In the genomic region with DNA sequence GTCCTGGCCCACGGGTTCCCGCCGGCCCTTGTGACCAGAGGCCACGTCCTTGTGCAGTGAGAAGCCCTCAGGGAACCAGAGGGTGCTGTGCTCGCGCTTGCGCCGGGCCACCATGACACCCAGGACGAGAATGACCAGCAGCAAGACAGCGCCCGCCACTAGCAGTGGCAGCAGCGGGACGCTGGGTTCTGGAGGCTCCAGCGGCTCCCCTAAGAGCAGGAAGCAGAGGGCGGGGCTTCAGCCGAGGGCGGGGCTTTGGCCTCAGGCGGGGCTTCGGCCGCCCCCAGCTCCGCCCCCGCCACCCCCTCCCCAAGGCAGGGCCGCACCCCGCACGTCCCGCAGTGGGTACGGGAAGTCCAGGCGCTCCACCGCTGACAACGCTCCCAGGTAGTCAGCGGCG, we compare ENCODE assay signal across 2 cellular contexts.
TF ChIP-seq lines count a peak whose summit lies in the region.

No MANE protein-coding gene starts in this region.

TF ChIP-seq in H1, 55 proteins besides CTCF, POLR2A, EP300 and RAD21 (continued from another document):
- TF ChIP-seq, protein P1, sequence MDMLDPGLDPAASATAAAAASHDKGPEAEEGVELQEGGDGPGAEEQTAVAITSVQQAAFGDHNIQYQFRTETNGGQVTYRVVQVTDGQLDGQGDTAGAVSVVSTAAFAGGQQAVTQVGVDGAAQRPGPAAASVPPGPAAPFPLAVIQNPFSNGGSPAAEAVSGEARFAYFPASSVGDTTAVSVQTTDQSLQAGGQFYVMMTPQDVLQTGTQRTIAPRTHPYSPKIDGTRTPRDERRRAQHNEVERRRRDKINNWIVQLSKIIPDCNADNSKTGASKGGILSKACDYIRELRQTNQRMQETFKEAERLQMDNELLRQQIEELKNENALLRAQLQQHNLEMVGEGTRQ (IDR thresholded peaks at IDR 0.05; ENCODE audit: low read length), result no peak
- TF ChIP-seq SUZ12 (IDR thresholded peaks at IDR 0.05; ENCODE audit: low read length) (no peak), TAF1 (IDR thresholded peaks at IDR 0.05; ENCODE audit: low read depth, low read length) (no peak), SIX5 (IDR thresholded peaks at IDR 0.05; ENCODE audit: low read depth, low read length) (no peak), YY1 (IDR thresholded peaks at IDR 0.05; ENCODE audit: low read depth, low read length) (no peak), MAFK (IDR thresholded peaks at IDR 0.05; ENCODE audit: low read depth, low read length) (no peak), SAP30 (IDR thresholded peaks at IDR 0.05; ENCODE audit: insufficient read depth, insufficient replicate concordance, low read length) (no peak), RBBP5 (IDR thresholded peaks at IDR 0.05; ENCODE audit: borderline replicate concordance, low read depth, low read length) (no peak), GABPA (IDR thresholded peaks at IDR 0.05; ENCODE audit: borderline replicate concordance, insufficient read depth, low read length) (no peak), KDM1A (IDR thresholded peaks at IDR 0.05; ENCODE audit: borderline replicate concordance, low read length) (no peak), SIRT6 (IDR thresholded peaks at IDR 0.05; ENCODE audit: low read length) (no peak), SRF (IDR thresholded peaks at IDR 0.05; ENCODE audit: low read depth, low read length) (no peak), TCF12 (IDR thresholded peaks at IDR 0.05; ENCODE audit: low read depth, low read length) (no peak), BRCA1 (IDR thresholded peaks at IDR 0.05; ENCODE audit: low read depth, low read length) (no peak), PHF8 (conservative IDR thresholded peaks at IDR 0.05; ENCODE audit: low read depth, low read length) (no peak)
- TF ChIP-seq, protein P2, sequence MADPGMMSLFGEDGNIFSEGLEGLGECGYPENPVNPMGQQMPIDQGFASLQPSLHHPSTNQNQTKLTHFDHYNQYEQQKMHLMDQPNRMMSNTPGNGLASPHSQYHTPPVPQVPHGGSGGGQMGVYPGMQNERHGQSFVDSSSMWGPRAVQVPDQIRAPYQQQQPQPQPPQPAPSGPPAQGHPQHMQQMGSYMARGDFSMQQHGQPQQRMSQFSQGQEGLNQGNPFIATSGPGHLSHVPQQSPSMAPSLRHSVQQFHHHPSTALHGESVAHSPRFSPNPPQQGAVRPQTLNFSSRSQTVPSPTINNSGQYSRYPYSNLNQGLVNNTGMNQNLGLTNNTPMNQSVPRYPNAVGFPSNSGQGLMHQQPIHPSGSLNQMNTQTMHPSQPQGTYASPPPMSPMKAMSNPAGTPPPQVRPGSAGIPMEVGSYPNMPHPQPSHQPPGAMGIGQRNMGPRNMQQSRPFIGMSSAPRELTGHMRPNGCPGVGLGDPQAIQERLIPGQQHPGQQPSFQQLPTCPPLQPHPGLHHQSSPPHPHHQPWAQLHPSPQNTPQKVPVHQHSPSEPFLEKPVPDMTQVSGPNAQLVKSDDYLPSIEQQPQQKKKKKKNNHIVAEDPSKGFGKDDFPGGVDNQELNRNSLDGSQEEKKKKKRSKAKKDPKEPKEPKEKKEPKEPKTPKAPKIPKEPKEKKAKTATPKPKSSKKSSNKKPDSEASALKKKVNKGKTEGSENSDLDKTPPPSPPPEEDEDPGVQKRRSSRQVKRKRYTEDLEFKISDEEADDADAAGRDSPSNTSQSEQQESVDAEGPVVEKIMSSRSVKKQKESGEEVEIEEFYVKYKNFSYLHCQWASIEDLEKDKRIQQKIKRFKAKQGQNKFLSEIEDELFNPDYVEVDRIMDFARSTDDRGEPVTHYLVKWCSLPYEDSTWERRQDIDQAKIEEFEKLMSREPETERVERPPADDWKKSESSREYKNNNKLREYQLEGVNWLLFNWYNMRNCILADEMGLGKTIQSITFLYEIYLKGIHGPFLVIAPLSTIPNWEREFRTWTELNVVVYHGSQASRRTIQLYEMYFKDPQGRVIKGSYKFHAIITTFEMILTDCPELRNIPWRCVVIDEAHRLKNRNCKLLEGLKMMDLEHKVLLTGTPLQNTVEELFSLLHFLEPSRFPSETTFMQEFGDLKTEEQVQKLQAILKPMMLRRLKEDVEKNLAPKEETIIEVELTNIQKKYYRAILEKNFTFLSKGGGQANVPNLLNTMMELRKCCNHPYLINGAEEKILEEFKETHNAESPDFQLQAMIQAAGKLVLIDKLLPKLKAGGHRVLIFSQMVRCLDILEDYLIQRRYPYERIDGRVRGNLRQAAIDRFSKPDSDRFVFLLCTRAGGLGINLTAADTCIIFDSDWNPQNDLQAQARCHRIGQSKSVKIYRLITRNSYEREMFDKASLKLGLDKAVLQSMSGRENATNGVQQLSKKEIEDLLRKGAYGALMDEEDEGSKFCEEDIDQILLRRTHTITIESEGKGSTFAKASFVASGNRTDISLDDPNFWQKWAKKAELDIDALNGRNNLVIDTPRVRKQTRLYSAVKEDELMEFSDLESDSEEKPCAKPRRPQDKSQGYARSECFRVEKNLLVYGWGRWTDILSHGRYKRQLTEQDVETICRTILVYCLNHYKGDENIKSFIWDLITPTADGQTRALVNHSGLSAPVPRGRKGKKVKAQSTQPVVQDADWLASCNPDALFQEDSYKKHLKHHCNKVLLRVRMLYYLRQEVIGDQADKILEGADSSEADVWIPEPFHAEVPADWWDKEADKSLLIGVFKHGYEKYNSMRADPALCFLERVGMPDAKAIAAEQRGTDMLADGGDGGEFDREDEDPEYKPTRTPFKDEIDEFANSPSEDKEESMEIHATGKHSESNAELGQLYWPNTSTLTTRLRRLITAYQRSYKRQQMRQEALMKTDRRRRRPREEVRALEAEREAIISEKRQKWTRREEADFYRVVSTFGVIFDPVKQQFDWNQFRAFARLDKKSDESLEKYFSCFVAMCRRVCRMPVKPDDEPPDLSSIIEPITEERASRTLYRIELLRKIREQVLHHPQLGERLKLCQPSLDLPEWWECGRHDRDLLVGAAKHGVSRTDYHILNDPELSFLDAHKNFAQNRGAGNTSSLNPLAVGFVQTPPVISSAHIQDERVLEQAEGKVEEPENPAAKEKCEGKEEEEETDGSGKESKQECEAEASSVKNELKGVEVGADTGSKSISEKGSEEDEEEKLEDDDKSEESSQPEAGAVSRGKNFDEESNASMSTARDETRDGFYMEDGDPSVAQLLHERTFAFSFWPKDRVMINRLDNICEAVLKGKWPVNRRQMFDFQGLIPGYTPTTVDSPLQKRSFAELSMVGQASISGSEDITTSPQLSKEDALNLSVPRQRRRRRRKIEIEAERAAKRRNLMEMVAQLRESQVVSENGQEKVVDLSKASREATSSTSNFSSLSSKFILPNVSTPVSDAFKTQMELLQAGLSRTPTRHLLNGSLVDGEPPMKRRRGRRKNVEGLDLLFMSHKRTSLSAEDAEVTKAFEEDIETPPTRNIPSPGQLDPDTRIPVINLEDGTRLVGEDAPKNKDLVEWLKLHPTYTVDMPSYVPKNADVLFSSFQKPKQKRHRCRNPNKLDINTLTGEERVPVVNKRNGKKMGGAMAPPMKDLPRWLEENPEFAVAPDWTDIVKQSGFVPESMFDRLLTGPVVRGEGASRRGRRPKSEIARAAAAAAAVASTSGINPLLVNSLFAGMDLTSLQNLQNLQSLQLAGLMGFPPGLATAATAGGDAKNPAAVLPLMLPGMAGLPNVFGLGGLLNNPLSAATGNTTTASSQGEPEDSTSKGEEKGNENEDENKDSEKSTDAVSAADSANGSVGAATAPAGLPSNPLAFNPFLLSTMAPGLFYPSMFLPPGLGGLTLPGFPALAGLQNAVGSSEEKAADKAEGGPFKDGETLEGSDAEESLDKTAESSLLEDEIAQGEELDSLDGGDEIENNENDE (IDR thresholded peaks at IDR 0.05; ENCODE audit: insufficient replicate concordance, low read length), result no peak

TF ChIP-seq in HEK293T, 16 proteins besides CTCF, POLR2A, EP300 and RAD21:
- TF ChIP-seq, protein P3, sequence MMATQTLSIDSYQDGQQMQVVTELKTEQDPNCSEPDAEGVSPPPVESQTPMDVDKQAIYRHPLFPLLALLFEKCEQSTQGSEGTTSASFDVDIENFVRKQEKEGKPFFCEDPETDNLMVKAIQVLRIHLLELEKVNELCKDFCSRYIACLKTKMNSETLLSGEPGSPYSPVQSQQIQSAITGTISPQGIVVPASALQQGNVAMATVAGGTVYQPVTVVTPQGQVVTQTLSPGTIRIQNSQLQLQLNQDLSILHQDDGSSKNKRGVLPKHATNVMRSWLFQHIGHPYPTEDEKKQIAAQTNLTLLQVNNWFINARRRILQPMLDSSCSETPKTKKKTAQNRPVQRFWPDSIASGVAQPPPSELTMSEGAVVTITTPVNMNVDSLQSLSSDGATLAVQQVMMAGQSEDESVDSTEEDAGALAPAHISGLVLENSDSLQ (IDR thresholded peaks at IDR 0.05), result no peak
- TF ChIP-seq SP1 (IDR thresholded peaks at IDR 0.05) (no peak), NFRKB (IDR thresholded peaks at IDR 0.05) (no peak), FOXK2 (IDR thresholded peaks at IDR 0.05) (no peak), LEF1 (IDR thresholded peaks at IDR 0.05; ENCODE audit: borderline replicate concordance) (no peak), TARDBP (IDR thresholded peaks at IDR 0.05) (no peak), ELF4 (IDR thresholded peaks at IDR 0.05) (no peak), ARNT (IDR thresholded peaks at IDR 0.05) (no peak), FOXM1 (IDR thresholded peaks at IDR 0.05; ENCODE audit: borderline replicate concordance) (no peak), L3MBTL2 (conservative IDR thresholded peaks at IDR 0.05) (no peak), FOXA1 (IDR thresholded peaks at IDR 0.05) (no peak)
